ENCODE assay signal across 28 cellular contexts in genomic region chr20:63562461-63563185, GRCh38. TPM values are rescaled to one million over a fixed set of nuclear protein-coding genes. Genes with fewer than 3 reads are reported as not detected.
"Had no signal": no experiment of that assay in that cellular context is flagged by ENCODE, and none has a peak within 500 bp of the region (broad histone marks: within the 10 kb centered on the region; RNA-seq: fewer than 3 reads in every experiment).

No MANE protein-coding gene starts in this region.

- DNase-seq: effector memory CD4-positive, alpha-beta T cell; heart left ventricle; hippocampal formation; kidney glomerular epithelial cell; naive thymus-derived CD4-positive, alpha-beta T cell; nephron progenitor cell; ovary; sigmoid colon; stimulated activated CD4-positive, alpha-beta T cell treated with anti-CD3 and anti-CD28 coated beads, Interleukin-2, amount 100 ng/mL, for 48 hours; stimulated activated naive CD8-positive, alpha-beta T cell treated with anti-CD3 and anti-CD28 coated beads, Interleukin-15, Interleukin-2, amounts not matched to agents 100 U/mL and 50 U/mL, for 24 hours; thyroid gland; uterus had no signal

- H3K27me3 ChIP-seq: heart left ventricle, ovary, right atrium auricular region, suprapubic skin, thyroid gland, upper lobe of left lung, uterus had no signal

- H3K9me3 ChIP-seq: heart left ventricle, ovary, right atrium auricular region, sigmoid colon, suprapubic skin, thyroid gland, upper lobe of left lung, uterus had no signal

- H3K27ac ChIP-seq: heart left ventricle, neutrophil, ovary, right atrium auricular region, sigmoid colon, skin epidermis, suprapubic skin, thyroid gland, upper lobe of left lung, uterus had no signal

- H3K4me1 Mint-ChIP-seq: nephron progenitor cell had no signal

- H3K4me3 ChIP-seq: heart left ventricle, ovary, right atrium auricular region, sigmoid colon, skin epidermis, suprapubic skin, thyroid gland, upper lobe of left lung, uterus had no signal

- H3K27me3 Mint-ChIP-seq: naive thymus-derived CD4-positive, alpha-beta T cell had no signal

- FAIRE-seq: endometrium, frontal cortex, islet of Langerhans had no signal

- ATAC-seq: esophagus mucosa; heart left ventricle; naive thymus-derived CD4-positive, alpha-beta T cell; stimulated activated naive CD8-positive, alpha-beta T cell treated with anti-CD3 and anti-CD28 coated beads, Interleukin-15, Interleukin-2, amounts not matched to agents 100 U/mL and 50 U/mL, for 24 hours had no signal

- H3K4me3 Mint-ChIP-seq: naive thymus-derived CD4-positive, alpha-beta T cell; nephron progenitor cell had no signal

- H3K36me3 ChIP-seq: ovary, uterus had no signal

- H3K27ac Mint-ChIP-seq: naive thymus-derived CD4-positive, alpha-beta T cell; nephron progenitor cell had no signal

- H3K4me1 ChIP-seq: right atrium auricular region, sigmoid colon, suprapubic skin, thyroid gland, uterus had no signal

- H3K9me3 Mint-ChIP-seq: nephron progenitor cell had no signal

RNA-seq across cellular contexts. Expression of gene FNDC11, which starts 8.7 kb away (rescaled TPM):
- total RNA-seq: right atrium auricular region had no signal

RNA-seq across cellular contexts. Expression of gene SRMS, which starts 15.1 kb away (rescaled TPM):
- total RNA-seq: fibroblast of lung, frontal cortex, glomerular endothelial cell, heart left ventricle, liver, lung microvascular endothelial cell, mesenteric fat pad, mononuclear cell, ovary, posterior vena cava, right atrium auricular region, sigmoid colon, thyroid gland, upper lobe of left lung, uterus had no signal
- polyA plus RNA-seq: fibroblast of lung; heart left ventricle; liver; naive thymus-derived CD4-positive, alpha-beta T cell; ovary had no signal

RNA-seq across cellular contexts. Expression of gene PTK6, which starts 25.4 kb away (rescaled TPM):
- total RNA-seq: frontal cortex, glomerular endothelial cell, lung microvascular endothelial cell, right atrium auricular region had no signal
- polyA plus RNA-seq: fibroblast of lung had no signal
